1 cellular context compared by ENCODE assay signal in genomic region chr17:8062807-8063483, GRCh38.
A peak's percentile ranks its signal among the peaks of the same experiment; 100 is the strongest.
TF ChIP-seq lines count a peak whose summit lies in the region.

No MANE protein-coding gene starts in this region.

TF ChIP-seq in H1, 55 proteins besides CTCF, POLR2A, EP300 and RAD21:
- peak; percentile 35 for TF ChIP-seq SUZ12 (IDR thresholded peaks at IDR 0.05; ENCODE audit: low read length)
- TF ChIP-seq CHD1 (IDR thresholded peaks at IDR 0.05; ENCODE audit: low read depth, low read length) = peak; percentile 50; the same call in 1 of the 2 replicates
- 0 out of 4 replicates have a peak, but pooled peaks of 1 of the 2 experiments have one; percentile 48 for TF ChIP-seq SIN3A (conservative IDR thresholded peaks at IDR 0.05 in 1 of 2, IDR thresholded peaks at IDR 0.05 in 1 of 2; ENCODE audit: low read depth in 1 of 2, low read length in 2 of 2)
- no peak for TF ChIP-seq TEAD4 (IDR thresholded peaks at IDR 0.05; ENCODE audit: low read depth, low read length)
- peak; percentile 31 for TF ChIP-seq SAP30 (IDR thresholded peaks at IDR 0.05; ENCODE audit: insufficient read depth, insufficient replicate concordance, low read length)
- TF ChIP-seq CBX8 (IDR thresholded peaks at IDR 0.05; ENCODE audit: borderline replicate concordance, low read depth, low read length) = no peak
